Comparison of ENCODE assay signal across 26 cellular contexts in genomic region chr7:31517103-31517502, GRCh38. TPM values are rescaled to one million over a fixed set of nuclear protein-coding genes. Genes with fewer than 3 reads are reported as not detected.
DNase-seq lines count a peak whose midpoint lies in the region; ATAC-seq, FAIRE-seq and TF ChIP-seq lines count a peak whose summit lies in the region.
"Had no signal": no experiment of that assay in that cellular context is flagged by ENCODE, and none has a peak within 500 bp of the region (broad histone marks: within the 10 kb centered on the region; RNA-seq: fewer than 3 reads in every experiment).

No MANE protein-coding gene starts in this region.

- TF ChIP-seq CTCF in SK-N-SH (IDR thresholded peaks at IDR 0.05) (no peak), PC-9 (conservative IDR thresholded peaks at IDR 0.05) (no peak), K562 (IDR thresholded peaks at IDR 0.05 in 2 of 3, conservative IDR thresholded peaks at IDR 0.05 in 1 of 3; ENCODE audit: insufficient read depth in 2 of 3, low read depth in 1 of 3, low read length in 3 of 3) (no peak)

- in situ Hi-C loops in K562 (cut with MboI): no loop called here

- H3K4me2 ChIP-seq in SK-N-SH: peak overlapping the region; percentile 34; the same call in 1 of the 2 replicates
- 0 out of 2 replicates have a peak overlapping the region, but pooled peaks have one; percentile 3 for H3K4me2 ChIP-seq in PC-9
- no peak overlapping the region for H3K4me2 ChIP-seq in K562 (ENCODE audit: insufficient read depth, low read length)
- H3K4me2 ChIP-seq: BLaER1 treated with 17β-estradiol and CSF1 and Interleukin-3, amounts not matched to agents 10 nM and 100 nM; GM23338 had no signal

- ATAC-seq in SK-N-SH treated with all-trans-retinoic acid at 6 μM for 48 hours (no peak), K562 (no peak), HG02973 (IDR thresholded peaks at IDR 0.05; ENCODE audit: unreplicated experiment) (no peak), esophagus mucosa (no peak)
- ATAC-seq: GM23338 had no signal

- H3K9ac ChIP-seq in SK-N-SH (no peak overlapping the region), K562 (ENCODE audit: insufficient read depth in 1 of 2, low read depth in 2 of 2, low read length in 2 of 2) (no peak overlapping the region)
- H3K9ac ChIP-seq: BLaER1 treated with 17β-estradiol and CSF1 and Interleukin-3, amounts not matched to agents 10 nM and 100 nM had no signal

- TF ChIP-seq EP300 in SK-N-SH (IDR thresholded peaks at IDR 0.05; ENCODE audit: borderline replicate concordance in 1 of 2, low read depth in 1 of 2, low read length in 1 of 2): no peak
- no peak for TF ChIP-seq EP300 in K562 (IDR thresholded peaks at IDR 0.05; ENCODE audit: low read length)

- WGBS in SK-N-SH (ENCODE audit: low lambda C conversion rate): 23% methylated on average over 6 of the region's 7 CpGs
- 4% methylated on average over 7 of the region's 7 CpGs for WGBS in K562 (ENCODE audit: insufficient coverage, low coverage, missing lambda C conversion rate)

- no peaks in the 10 kb centered on the region for H3K9me2 ChIP-seq in SK-N-SH
- H3K9me2 ChIP-seq in PC-9 (ENCODE audit: insufficient read depth): no peaks in the 10 kb centered on the region

- POLR2A ChIA-PET in SK-N-SH (lab: Yijun Ruan, JAX): no interaction called here
- POLR2A ChIA-PET in PC-9 (lab: Charles Lee; ENCODE audit: unreplicated experiment): no interaction called here
- POLR2A ChIA-PET in K562 (lab: Yijun Ruan, JAX): interaction anchor here (0.8 kb wide), 1 partner anchor 19 kb away, joined by 3 read pairs; no protein-coding TSS in a partner anchor

- H3K9me3 ChIP-seq in SK-N-SH (no peaks in the 10 kb centered on the region), PC-9 (ENCODE audit: insufficient read depth, low read depth) (no peaks in the 10 kb centered on the region), K562 (replicated peaks; ENCODE audit: control insufficient read depth, insufficient read depth, low read depth, low read length) (no peaks in the 10 kb centered on the region)
- H3K9me3 ChIP-seq: BE2C, HAP-1 had no signal

- H3K36me3 ChIP-seq in SK-N-SH (replicated peaks in 1 of 2; ENCODE audit: control insufficient read depth in 1 of 2, insufficient read depth in 2 of 2, low read length in 1 of 2) (no peaks in the 10 kb centered on the region), PC-9 (ENCODE audit: low read depth) (no peaks in the 10 kb centered on the region), K562 (ENCODE audit: control insufficient read depth, insufficient read depth, low read length) (no peaks in the 10 kb centered on the region)
- H3K36me3 ChIP-seq: BE2C; BLaER1 treated with 17β-estradiol and CSF1 and Interleukin-3, amounts not matched to agents 10 nM and 100 nM; HAP-1 had no signal

- H3K79me2 ChIP-seq in SK-N-SH (ENCODE audit: insufficient read depth) (no peaks in the 10 kb centered on the region), PC-9 (ENCODE audit: low read depth) (no peaks in the 10 kb centered on the region), K562 (ENCODE audit: control insufficient read depth, insufficient read depth, low read length) (no peaks in the 10 kb centered on the region)

- H2AFZ ChIP-seq in SK-N-SH (ENCODE audit: low read depth): peak overlapping the region; percentile 64; the same call in 1 of the 2 replicates
- no peak overlapping the region for H2AFZ ChIP-seq in PC-9
- H2AFZ ChIP-seq in K562 (ENCODE audit: low read depth, low read length): no peak overlapping the region
- H2AFZ ChIP-seq: GM23338 had no signal

- TF ChIP-seq RAD21 in SK-N-SH (IDR thresholded peaks at IDR 0.05; ENCODE audit: low read length): no peak
- no peak for TF ChIP-seq RAD21 in K562 (CRISPR knock-in tag; conservative IDR thresholded peaks at IDR 0.05 in 1 of 2, IDR thresholded peaks at IDR 0.05 in 1 of 2)

- H3F3A ChIP-seq in SK-N-SH (replicated peaks; ENCODE audit: insufficient read depth) (no peaks in the 10 kb centered on the region), PC-9 (ENCODE audit: insufficient read depth, low read depth) (no peaks in the 10 kb centered on the region)

- no peak for TF ChIP-seq POLR2A in K562 (conservative IDR thresholded peaks at IDR 0.05)

- H3K4me3 ChIP-seq in SK-N-SH (ENCODE audit: low read depth in 2 of 2, low read length in 1 of 2) (peak overlapping the region in 1 of 2 experiments; percentile 43; a peak in 1 of 4 replicates), PC-9 (no peak overlapping the region), K562 (no peak overlapping the region)
- H3K4me3 ChIP-seq: BLaER1 treated with 17β-estradiol and CSF1 and Interleukin-3, amounts not matched to agents 10 nM and 100 nM; GM23338; HAP-1 had no signal

- H4K20me1 ChIP-seq in SK-N-SH (ENCODE audit: insufficient read depth): no peaks in the 10 kb centered on the region
- H4K20me1 ChIP-seq in PC-9 (ENCODE audit: insufficient read depth): no peaks in the 10 kb centered on the region
- H4K20me1 ChIP-seq in K562 (replicated peaks; ENCODE audit: control insufficient read depth, insufficient read depth, low read length): no peaks in the 10 kb centered on the region
- H4K20me1 ChIP-seq: BLaER1 treated with 17β-estradiol and CSF1 and Interleukin-3, amounts not matched to agents 10 nM and 100 nM had no signal

- DNase-seq in SK-N-SH: no peak
- DNase-seq in PC-9: no peak
- DNase-seq in K562 (ENCODE audit: extremely low read depth in 1 of 4, low spot score in 3 of 4): peak in 1 of 4 experiments; percentile 1
- DNase-seq in stimulated activated CD4-positive, alpha-beta T cell treated with anti-CD3 and anti-CD28 coated beads, Interleukin-12 subunit alpha, Interleukin-12 subunit beta, amount 100 ng/mL, for 4 hours: no peak
- no peak for DNase-seq in SKM-1 (lab: John Stamatoyannopoulos, UW; ENCODE audit: unreplicated experiment)
- DNase-seq: AML-193; BE2C; CD4-positive, alpha-beta T cell; CD8-positive, alpha-beta memory T cell; DMS 273 treated with DMSO at 0.1 percent for 48 hours; DMS79; HFFc6 had no signal

- H3K9me1 ChIP-seq in K562 (ENCODE audit: control insufficient read depth, insufficient read depth, low read length): no peaks in the 10 kb centered on the region

- intact Hi-C loops in PC-9 (cut with micrococcal nuclease; ENCODE audit: unreplicated experiment): no loop called here
- intact Hi-C loops in K562 (cut with micrococcal nuclease): no loop called here

- H3K4me1 ChIP-seq in SK-N-SH (ENCODE audit: control insufficient read depth in 1 of 2, insufficient read depth in 2 of 2, low read depth in 1 of 2, low read length in 1 of 2): no peaks in the 10 kb centered on the region
- H3K4me1 ChIP-seq in PC-9 (replicated peaks; ENCODE audit: insufficient read depth): no peaks in the 10 kb centered on the region
- H3K4me1 ChIP-seq in K562 (replicated peaks in 1 of 2; ENCODE audit: control insufficient read depth in 2 of 2, insufficient read depth in 2 of 2, low read length in 2 of 2): peaks cover 0 to 5% of the 10 kb centered on the region in 2 experiments; a peak in 2 of 5 replicates
- H3K4me1 ChIP-seq: BE2C; BLaER1 treated with 17β-estradiol and CSF1 and Interleukin-3, amounts not matched to agents 10 nM and 100 nM; HAP-1 had no signal

- CTCF ChIA-PET in SK-N-SH (lab: Yijun Ruan, JAX) (no interaction called here), PC-9 (lab: Charles Lee) (no interaction called here), K562 (lab: Yijun Ruan, JAX; ENCODE audit: low intra/inter-chr PET ratio) (no interaction called here)

- BruUV-seq in PC-9 (replicated peaks; lab: Mats Ljungman, UMichigan) (no TSS peak), K562 (replicated peaks; lab: Mats Ljungman, UMichigan) (no TSS peak)

- no peak for FAIRE-seq in K562 (lab: Jason Lieb, UNC)
- FAIRE-seq: A204.1, D721Med, GM12892, H54 had no signal

- H3K27me3 ChIP-seq in SK-N-SH (ENCODE audit: insufficient read depth) (no peaks in the 10 kb centered on the region), PC-9 (ENCODE audit: insufficient read depth, low read depth) (peaks cover 14% of the 10 kb centered on the region), K562 (ENCODE audit: control insufficient read depth in 2 of 2, insufficient read depth in 2 of 2, low read length in 2 of 2) (no peaks in the 10 kb centered on the region)
- H3K27me3 ChIP-seq: BE2C; BLaER1 treated with 17β-estradiol and CSF1 and Interleukin-3, amounts not matched to agents 10 nM and 100 nM had no signal

- H3K27ac ChIP-seq in SK-N-SH (ENCODE audit: low read depth in 2 of 2, low read length in 1 of 2) (no peak overlapping the region), PC-9 (no peak overlapping the region), K562 (ENCODE audit: extremely low read depth, low read depth, low read length) (no peak overlapping the region)
- H3K27ac ChIP-seq: 22Rv1; BLaER1 treated with 17β-estradiol and CSF1 and Interleukin-3, amounts not matched to agents 10 nM and 100 nM had no signal

TF ChIP-seq in SK-N-SH, 30 proteins besides CTCF, POLR2A, EP300 and RAD21 (continues in another document):
- TF ChIP-seq CHD2 (IDR thresholded peaks at IDR 0.05; ENCODE audit: low read length, partially characterized antibody): no peak

TF ChIP-seq in K562, 482 proteins besides CTCF, POLR2A, EP300 and RAD21:
- peak; percentile 73 for TF ChIP-seq NFYB (IDR thresholded peaks at IDR 0.05; ENCODE audit: extremely low read depth, insufficient read length)
- TF ChIP-seq ZBED1 (IDR thresholded peaks at IDR 0.05): no peak
TF ChIP-seq in K562: peak in this region for 1.

RNA-seq across cellular contexts. Expression of gene ITPRID1, which starts 3.2 kb away (rescaled TPM):
- not detected in 2 replicates for polyA plus RNA-seq in SK-N-SH (2012; rRNA removed)
- polyA plus RNA-seq in SK-N-SH (2012; cell fraction: cytosol; rRNA removed): not detected in 2 replicates
- polyA plus RNA-seq in SK-N-SH (2012; cell fraction: nucleus; rRNA removed): not detected in 2 replicates
- not detected in 2 replicates for total RNA-seq in PC-9 (2021)
- not detected in 2 replicates for total RNA-seq in K562 (2011; cell fraction: chromatin; rRNA removed; ENCODE audit: low replicate concordance)
- total RNA-seq in K562 (2011; cell fraction: nucleolus; rRNA removed): not detected in 2 replicates
- not detected in 2 replicates for total RNA-seq in K562 (2011; cell fraction: nucleoplasm; rRNA removed)
- not detected in 2 replicates for total RNA-seq in K562 (2014; rRNA removed)
- total RNA-seq in K562 (2014; rRNA removed; fragmentation: Illumina TruSeq; extraction: Trizol): not detected in 2 replicates
- not detected in 2 replicates for total RNA-seq in K562 (2015; rRNA removed; fragmentation: Illumina TruSeq; extraction: Trizol)
- total RNA-seq in K562 (2021): not detected in 2 replicates
- not detected in 2 replicates for polyA plus RNA-seq in K562 (2011; rRNA removed)
- polyA plus RNA-seq in K562 (2011; cell fraction: cytosol; rRNA removed): not detected in 2 replicates
- not detected in 2 replicates for polyA plus RNA-seq in K562 (2011; cell fraction: nucleus; rRNA removed)
- polyA plus RNA-seq in K562 (2012): not detected in 2 replicates
- polyA plus RNA-seq in K562 (2014; fragmentation: Illumina TruSeq; extraction: Trizol): not detected in 2 replicates
- not detected for polyA plus RNA-seq in K562 (2014; fragmentation: Nextera tagmentation; extraction: Ambion mirVana)
- polyA plus RNA-seq in K562 (2014; rRNA removed): not detected in 2 replicates
- polyA minus RNA-seq in K562 (2011; rRNA and poly(A)+ RNA removed): not detected in 2 replicates
- polyA minus RNA-seq in K562 (2011; cell fraction: cytosol; rRNA and poly(A)+ RNA removed): not detected in 2 replicates
- polyA minus RNA-seq in K562 (2011; cell fraction: nucleus; rRNA and poly(A)+ RNA removed): not detected in 2 replicates
- 0.28 TPM for total RNA-seq in esophagus mucosa
- total RNA-seq: CD4-positive, alpha-beta T cell; CD8-positive, alpha-beta memory T cell; G401; HFFc6 had no signal
- polyA plus RNA-seq: AG04450; CD14-positive monocyte; CD8-positive, alpha-beta memory T cell had no signal
